Comparison of ENCODE assay signal across 21 cellular contexts in genomic region chr1:10615932-10616671, GRCh38.
DNase-seq lines count a peak whose midpoint lies in the region; TF ChIP-seq lines count a peak whose summit lies in the region.
"Had no signal": no experiment of that assay in that cellular context is flagged by ENCODE, and none has a peak within 500 bp of the region (broad histone marks: within the 10 kb centered on the region; RNA-seq: fewer than 3 reads in every experiment).

No MANE protein-coding gene starts in this region.

- H3K4me1 ChIP-seq in mesenchymal stem cell (ENCODE audit: control insufficient read depth, insufficient read depth, low read depth, low read length) (peaks cover 2% of the 10 kb centered on the region), sigmoid colon (no peaks in the 10 kb centered on the region)

- H3K4me3 ChIP-seq in H7 (ENCODE audit: insufficient read depth, low read depth, low read length) (no peak overlapping the region), mesenchymal stem cell (ENCODE audit: insufficient read depth in 1 of 2, low read depth in 1 of 2, low read length in 2 of 2) (no peak overlapping the region), sigmoid colon (no peak overlapping the region)
- H3K4me3 ChIP-seq: K562 had no signal

- H3K27me3 ChIP-seq in H7 (ENCODE audit: control insufficient read depth, insufficient read depth, low read length) = no peaks in the 10 kb centered on the region
- no peaks in the 10 kb centered on the region for H3K27me3 ChIP-seq in mesenchymal stem cell (ENCODE audit: control insufficient read depth in 1 of 2, insufficient read depth in 1 of 2, low read length in 2 of 2)
- no peaks in the 10 kb centered on the region for H3K27me3 ChIP-seq in sigmoid colon

- H2BK12ac ChIP-seq in mesenchymal stem cell (ENCODE audit: low read length in 2 of 2) = no peak overlapping the region

- DNase-seq in H7 (peak; percentile 65), mesenchymal stem cell (no peak), sigmoid colon (peak; percentile 51), HCEC 1CT (no peak), NCI-H2171 treated with DMSO at 0.1 percent for 48 hours (lab: John Stamatoyannopoulos, UW) (no peak), type B pancreatic cell (ENCODE audit: extremely low spot score, unreplicated experiment) (no peak)
- no peak for DNase-seq in activated naive CD4-positive, alpha-beta T cell treated with anti-CD3 and anti-CD28 coated beads, Interleukin-2, amount 50 U/mL, for 16 hours
- DNase-seq: CD4-positive, alpha-beta memory T cell; DMS153; GDM1; GOT3; HFFc6; NCI-H1092 treated with DMSO at 0.1 percent for 48 hours; NCI-H146; NCI-H2081 treated with DMSO at 0.1 percent for 48 hours; NCI-H510A; NCI-H774; OCI-M1; SHP77 had no signal

- H2AFZ ChIP-seq in mesenchymal stem cell (ENCODE audit: low read depth, low read length) = no peak overlapping the region

- H3K36me3 ChIP-seq in H7 (replicated peaks; ENCODE audit: control insufficient read depth, insufficient read depth, low read length) = no peaks in the 10 kb centered on the region; the same call in 1 of the 2 replicates
- H3K36me3 ChIP-seq in mesenchymal stem cell (ENCODE audit: control insufficient read depth in 1 of 2, insufficient read depth in 2 of 2, low read depth in 1 of 2, low read length in 2 of 2) = peaks cover 11 to 31% of the 10 kb centered on the region in 2 experiments
- H3K36me3 ChIP-seq in sigmoid colon = no peaks in the 10 kb centered on the region

- no peaks in the 10 kb centered on the region for H3K9me3 Mint-ChIP-seq in dendritic cell treated with granulocyte-macrophage colony-stimulating factor and Interleukin-4, amounts not matched to agents 40 ng/mL and 50 ng/mL, for 4 days
- H3K9me3 Mint-ChIP-seq in type B pancreatic cell = no peaks in the 10 kb centered on the region
- H3K9me3 Mint-ChIP-seq: CD4-positive, alpha-beta memory T cell; HFFc6 had no signal

- TF ChIP-seq EP300 in sigmoid colon (IDR thresholded peaks at IDR 0.05) = no peak

- TF ChIP-seq CTCF in sigmoid colon (IDR thresholded peaks at IDR 0.05) (no peak), type B pancreatic cell (conservative IDR thresholded peaks at IDR 0.05) (no peak)

- WGBS in mesenchymal stem cell = 90% methylated on average over 27 of the region's 27 CpGs
- 95 to 96% methylated on average over 27 of the region's 27 CpGs for WGBS in sigmoid colon, 2 donors

- no peak overlapping the region for H3K9ac ChIP-seq in mesenchymal stem cell (ENCODE audit: low read length)

- no peak overlapping the region for H2BK120ac ChIP-seq in mesenchymal stem cell (ENCODE audit: low read depth, low read length)

- no peak overlapping the region for H3K27ac ChIP-seq in mesenchymal stem cell (ENCODE audit: low read length, poor library complexity, severe bottlenecking)
- H3K27ac ChIP-seq in sigmoid colon = no peak overlapping the region

- no peak for TF ChIP-seq POLR2A in sigmoid colon (IDR thresholded peaks at IDR 0.05)

- H3K27ac Mint-ChIP-seq in dendritic cell treated with granulocyte-macrophage colony-stimulating factor and Interleukin-4, amounts not matched to agents 40 ng/mL and 50 ng/mL, for 4 days = peak overlapping the region; percentile 55
- H3K27ac Mint-ChIP-seq in type B pancreatic cell = no peak overlapping the region
- H3K27ac Mint-ChIP-seq: HFFc6 had no signal

- peaks cover 20% of the 10 kb centered on the region for H3K4me1 Mint-ChIP-seq in dendritic cell treated with granulocyte-macrophage colony-stimulating factor and Interleukin-4, amounts not matched to agents 40 ng/mL and 50 ng/mL, for 4 days (ENCODE audit: low read depth)
- no peaks in the 10 kb centered on the region for H3K4me1 Mint-ChIP-seq in type B pancreatic cell (ENCODE audit: unreplicated experiment)

- no peak overlapping the region for H3K4me2 ChIP-seq in mesenchymal stem cell (ENCODE audit: low read length, poor library complexity, severe bottlenecking)

- H3K14ac ChIP-seq in mesenchymal stem cell (ENCODE audit: low read length in 2 of 2) = no peak overlapping the region

- peak overlapping the region; percentile 41 for H2BK15ac ChIP-seq in mesenchymal stem cell (ENCODE audit: low read depth, poor library complexity, severe bottlenecking)

- H3K18ac ChIP-seq in mesenchymal stem cell (ENCODE audit: low read depth in 1 of 2, low read length in 2 of 2) = no peak overlapping the region

- no peak overlapping the region for H2BK5ac ChIP-seq in mesenchymal stem cell (ENCODE audit: low read depth, low read length, poor library complexity, severe bottlenecking)

- H3K36me3 Mint-ChIP-seq in dendritic cell treated with granulocyte-macrophage colony-stimulating factor and Interleukin-4, amounts not matched to agents 40 ng/mL and 50 ng/mL, for 4 days (ENCODE audit: low read depth) = peaks cover 25% of the 10 kb centered on the region
- no peaks in the 10 kb centered on the region for H3K36me3 Mint-ChIP-seq in type B pancreatic cell

- no peak overlapping the region for H4K8ac ChIP-seq in mesenchymal stem cell (ENCODE audit: low read length)

- H4K91ac ChIP-seq in mesenchymal stem cell (ENCODE audit: low read length) = no peak overlapping the region

- H3K9me3 ChIP-seq in mesenchymal stem cell (ENCODE audit: control insufficient read depth, low read length) = no peaks in the 10 kb centered on the region
- no peaks in the 10 kb centered on the region for H3K9me3 ChIP-seq in sigmoid colon

- no peaks in the 10 kb centered on the region for H3K27me3 Mint-ChIP-seq in dendritic cell treated with granulocyte-macrophage colony-stimulating factor and Interleukin-4, amounts not matched to agents 40 ng/mL and 50 ng/mL, for 4 days
- H3K27me3 Mint-ChIP-seq in type B pancreatic cell = no peaks in the 10 kb centered on the region
- H3K27me3 Mint-ChIP-seq: CD4-positive, alpha-beta memory T cell had no signal

- intact Hi-C loops in dendritic cell treated with granulocyte-macrophage colony-stimulating factor and Interleukin-4, amounts not matched to agents 40 ng/mL and 50 ng/mL, for 4 days (cut with micrococcal nuclease) = no loop called here
- intact Hi-C loops in sigmoid colon (cut with DNase I) = no loop called here

- H3K4me3 Mint-ChIP-seq in dendritic cell treated with granulocyte-macrophage colony-stimulating factor and Interleukin-4, amounts not matched to agents 40 ng/mL and 50 ng/mL, for 4 days = no peak overlapping the region
- no peak overlapping the region for H3K4me3 Mint-ChIP-seq in type B pancreatic cell
- H3K4me3 Mint-ChIP-seq: CD4-positive, alpha-beta memory T cell; HFFc6 had no signal

- H3K4ac ChIP-seq in mesenchymal stem cell (ENCODE audit: low read depth in 1 of 2, low read length in 2 of 2) = no peak overlapping the region

- H3K79me1 ChIP-seq in mesenchymal stem cell (replicated peaks; ENCODE audit: low read length, poor library complexity, severe bottlenecking) = peaks cover 40% of the 10 kb centered on the region

- H3K23ac ChIP-seq in mesenchymal stem cell (ENCODE audit: low read length in 2 of 2) = no peak overlapping the region

- H2AK5ac ChIP-seq in mesenchymal stem cell (ENCODE audit: low read length, severe bottlenecking) = no peak overlapping the region

Comparison
In these comparisons a context has a peak if more than half of its experiments do, and no peak if none do; other contexts are left out.
1. DNase-seq: peak in H7 (single experiment) and sigmoid colon (single experiment); none in mesenchymal stem cell (single experiment), HCEC 1CT (single experiment), NCI-H2171 treated with DMSO at 0.1 percent for 48 hours (single experiment), activated naive CD4-positive, alpha-beta T cell treated with anti-CD3 and anti-CD28 coated beads, Interleukin-2, amount 50 U/mL, for 16 hours (single experiment) and type B pancreatic cell (single experiment).